34 cellular contexts compared by ENCODE assay signal in genomic region chr12:15265868-15266267, GRCh38. TPM values are rescaled to one million over a fixed set of nuclear protein-coding genes. Genes with fewer than 3 reads are reported as not detected.
"Had no signal": no experiment of that assay in that cellular context is flagged by ENCODE, and none has a peak within 500 bp of the region (broad histone marks: within the 10 kb centered on the region; RNA-seq: fewer than 3 reads in every experiment).

No MANE protein-coding gene starts in this region.

- H3K4me3 ChIP-seq: heart right ventricle, pancreas, prostate gland, smooth muscle cell, uterus had no signal

- H3K9me3 Mint-ChIP-seq: activated CD4-positive, alpha-beta memory T cell treated with anti-CD3 and anti-CD28 coated beads for 36 hours; activated T-helper 1 cell treated with anti-CD3 and anti-CD28 coated beads, Interleukin-12 subunit alpha, Interleukin-12 subunit beta, Interleukin-2, Interleukin-4 antibody, amounts not matched to agents 30 ng/mL and 10 ng/mL and 1 ng/mL, durations not matched to agents 14 hours and 24 hours and 36 hours; memory B cell; naive thymus-derived CD8-positive, alpha-beta T cell; neural crest cell; stimulated activated naive CD8-positive, alpha-beta T cell treated with anti-CD3 and anti-CD28 coated beads, Interleukin-15, amount 100 ng/mL, for 72 hours; type B pancreatic cell had no signal

- DNase-seq: activated CD4-positive, alpha-beta memory T cell treated with anti-CD3 and anti-CD28 coated beads for 36 hours; activated CD4-positive, alpha-beta T cell treated with anti-CD3 and anti-CD28 coated beads for 48 hours; activated CD8-positive, alpha-beta memory T cell treated with anti-CD3 and anti-CD28 coated beads, Interleukin-2, amount 50 U/mL, for 4 hours; activated gamma-delta T cell; activated naive CD4-positive, alpha-beta T cell treated with anti-CD3 and anti-CD28 coated beads, Interleukin-2, amount 50 U/mL, for 16 hours; activated T-cell treated with anti-CD3 and anti-CD28 coated beads, Interleukin-2, amount 50 U/mL, for 1 hour; amniotic stem cell; brain microvascular endothelial cell; caudate nucleus; foreskin melanocyte; heart right ventricle; midbrain; naive thymus-derived CD8-positive, alpha-beta T cell; nucleus accumbens; stimulated activated CD4-positive, alpha-beta T cell treated with anti-CD3 and anti-CD28 coated beads, Interleukin-1b, Interleukin-23, amount 100 ng/mL, for 48 hours; stimulated activated CD4-positive, alpha-beta T cell treated with anti-CD3 and anti-CD28 coated beads, Interleukin-4, amount 100 ng/mL, for 4 hours; stimulated activated CD8-positive, alpha-beta memory T cell treated with anti-CD3 and anti-CD28 coated beads, Interleukin-4, amount 100 ng/mL, for 48 hours; stimulated activated naive CD8-positive, alpha-beta T cell treated with anti-CD3 and anti-CD28 coated beads, Interleukin-15, amount 100 ng/mL, for 72 hours; substantia nigra; T1000; uterus; WERI-Rb-1 had no signal

- ATAC-seq: activated CD4-positive, CD25-positive, alpha-beta regulatory T cell treated with anti-CD3 and anti-CD28 coated beads, Interleukin-2, amount 50 U/mL, for 24 hours; heart right ventricle; naive thymus-derived CD8-positive, alpha-beta T cell; pancreas; stimulated activated memory B cell treated with anti-CD40 and anti-IgM and Interleukin-4, amounts not matched to agents 10 μg/mL and 1 μg/mL and 100 μg/mL, for 72 hours; stimulated activated naive CD8-positive, alpha-beta T cell treated with anti-CD3 and anti-CD28 coated beads, Interleukin-15, amount 100 ng/mL, for 72 hours had no signal

- H3K36me3 Mint-ChIP-seq: activated CD4-positive, alpha-beta memory T cell treated with anti-CD3 and anti-CD28 coated beads for 36 hours; memory B cell; naive thymus-derived CD8-positive, alpha-beta T cell; stimulated activated memory B cell treated with anti-CD40 and anti-IgM and Interleukin-4, amounts not matched to agents 10 μg/mL and 1 μg/mL and 100 μg/mL, for 72 hours had no signal

- H3K4me1 Mint-ChIP-seq: memory B cell; naive thymus-derived CD8-positive, alpha-beta T cell; neural crest cell; stimulated activated memory B cell treated with anti-CD40 and anti-IgM and Interleukin-4, amounts not matched to agents 10 μg/mL and 1 μg/mL and 100 μg/mL, for 72 hours; stimulated activated naive CD8-positive, alpha-beta T cell treated with anti-CD3 and anti-CD28 coated beads, Interleukin-15, amount 100 ng/mL, for 72 hours had no signal

- H3K4me3 Mint-ChIP-seq: activated CD4-positive, alpha-beta memory T cell treated with anti-CD3 and anti-CD28 coated beads for 36 hours; activated T-helper 1 cell treated with anti-CD3 and anti-CD28 coated beads, Interleukin-12 subunit alpha, Interleukin-12 subunit beta, Interleukin-2, Interleukin-4 antibody, amounts not matched to agents 30 ng/mL and 10 ng/mL and 1 ng/mL, durations not matched to agents 14 hours and 24 hours and 36 hours; memory B cell; naive thymus-derived CD8-positive, alpha-beta T cell; neural crest cell; stimulated activated memory B cell treated with anti-CD40 and anti-IgM and Interleukin-4, amounts not matched to agents 10 μg/mL and 1 μg/mL and 100 μg/mL, for 72 hours; stimulated activated naive CD8-positive, alpha-beta T cell treated with anti-CD3 and anti-CD28 coated beads, Interleukin-15, amount 100 ng/mL, for 72 hours; type B pancreatic cell had no signal

- H3K27ac Mint-ChIP-seq: activated CD4-positive, alpha-beta memory T cell treated with anti-CD3 and anti-CD28 coated beads for 36 hours; activated T-helper 1 cell treated with anti-CD3 and anti-CD28 coated beads, Interleukin-12 subunit alpha, Interleukin-12 subunit beta, Interleukin-2, Interleukin-4 antibody, amounts not matched to agents 30 ng/mL and 10 ng/mL and 1 ng/mL, durations not matched to agents 14 hours and 24 hours and 36 hours; memory B cell; naive thymus-derived CD8-positive, alpha-beta T cell; stimulated activated memory B cell treated with anti-CD40 and anti-IgM and Interleukin-4, amounts not matched to agents 10 μg/mL and 1 μg/mL and 100 μg/mL, for 72 hours; stimulated activated naive CD8-positive, alpha-beta T cell treated with anti-CD3 and anti-CD28 coated beads, Interleukin-15, amount 100 ng/mL, for 72 hours; type B pancreatic cell had no signal

- H3K27me3 Mint-ChIP-seq: activated CD4-positive, alpha-beta memory T cell treated with anti-CD3 and anti-CD28 coated beads for 36 hours; memory B cell had no signal

RNA-seq across cellular contexts. Expression of gene RERG, which starts 44.7 kb away (rescaled TPM):
- total RNA-seq: activated CD4-positive, alpha-beta memory T cell treated with anti-CD3 and anti-CD28 coated beads for 36 hours; activated CD8-positive, alpha-beta memory T cell treated with anti-CD3 and anti-CD28 coated beads for 36 hours; activated T-helper 1 cell treated with anti-CD3 and anti-CD28 coated beads, Interleukin-12 subunit alpha, Interleukin-12 subunit beta, Interleukin-2, Interleukin-4 antibody, amounts not matched to agents 30 ng/mL and 10 ng/mL and 1 ng/mL, durations not matched to agents 14 hours and 24 hours and 36 hours; endothelial cell of umbilical vein; glomerular endothelial cell had no signal

RNA-seq across cellular contexts. Expression of gene PTPRO, which starts 56.4 kb away (rescaled TPM):
- total RNA-seq: activated CD8-positive, alpha-beta memory T cell treated with anti-CD3 and anti-CD28 coated beads for 36 hours; endothelial cell of umbilical vein; glomerular endothelial cell; smooth muscle cell had no signal
